1 cellular context compared by ENCODE assay signal in the genomic region with DNA sequence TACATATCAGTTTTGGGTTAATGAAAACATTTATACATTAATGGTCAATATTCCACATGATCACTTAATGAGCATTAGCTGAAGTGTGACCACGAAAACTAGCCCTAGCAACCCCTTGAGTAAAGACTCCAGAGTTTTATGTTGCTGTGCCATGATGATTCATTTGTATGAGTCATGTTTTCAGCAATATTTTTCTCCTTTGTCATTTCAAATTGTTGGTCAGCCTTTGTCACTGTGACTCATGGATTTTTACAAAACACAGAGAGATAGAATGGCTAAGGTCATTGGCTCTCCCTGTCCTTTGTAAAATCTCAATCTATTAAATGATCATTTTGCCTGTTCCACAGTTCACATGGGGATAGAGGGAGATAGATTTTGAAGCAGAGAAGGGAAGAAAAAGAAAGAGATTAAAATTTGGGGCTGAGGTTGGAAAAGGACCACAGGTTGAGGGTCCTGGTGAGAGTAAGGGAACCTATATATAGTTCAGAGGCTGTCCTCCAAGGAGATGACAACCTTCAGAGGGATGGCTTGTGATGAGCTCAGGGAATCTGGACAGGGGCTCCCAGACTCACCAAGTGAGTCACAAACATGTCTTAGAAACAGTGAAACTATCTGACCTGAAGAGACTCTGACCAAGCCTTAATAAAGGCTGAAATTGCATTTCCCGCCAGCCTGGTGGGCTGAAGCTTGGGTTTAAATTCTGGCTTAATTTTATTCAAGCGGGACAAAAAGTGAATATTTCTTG.
TF ChIP-seq lines count a peak whose summit lies in the region.

No MANE protein-coding gene starts in this region.

TF ChIP-seq in K562, 482 proteins besides CTCF, POLR2A, EP300 and RAD21 (continued from another document and continues in another):
- peak; percentile 91 for TF ChIP-seq SOX6 (IDR thresholded peaks at IDR 0.05)
- no peak for TF ChIP-seq IFI16 (CRISPR knock-in tag; IDR thresholded peaks at IDR 0.05)
- TF ChIP-seq POLR3G (IDR thresholded peaks at IDR 0.05; ENCODE audit: extremely low read depth, insufficient read length, insufficient replicate concordance), result no peak
- TF ChIP-seq MEF2D (tag; conservative IDR thresholded peaks at IDR 0.05; ENCODE audit: low read depth), result peak; percentile 47
- TF ChIP-seq BCL6 (CRISPR knock-in tag; IDR thresholded peaks at IDR 0.05), result no peak
- peak; percentile 99 for TF ChIP-seq JUND (IDR thresholded peaks at IDR 0.05; ENCODE audit: borderline replicate concordance, low read depth, low read length)
- TF ChIP-seq JUND (tag; IDR thresholded peaks at IDR 0.05; ENCODE audit: borderline replicate concordance, low read depth, low read length), result peak; percentile 99
- peak; percentile 93 for TF ChIP-seq MAFK (IDR thresholded peaks at IDR 0.05; ENCODE audit: low read length)
- TF ChIP-seq, protein P1, sequence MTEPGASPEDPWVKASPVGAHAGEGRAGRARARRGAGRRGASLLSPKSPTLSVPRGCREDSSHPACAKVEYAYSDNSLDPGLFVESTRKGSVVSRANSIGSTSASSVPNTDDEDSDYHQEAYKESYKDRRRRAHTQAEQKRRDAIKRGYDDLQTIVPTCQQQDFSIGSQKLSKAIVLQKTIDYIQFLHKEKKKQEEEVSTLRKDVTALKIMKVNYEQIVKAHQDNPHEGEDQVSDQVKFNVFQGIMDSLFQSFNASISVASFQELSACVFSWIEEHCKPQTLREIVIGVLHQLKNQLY (CRISPR knock-in tag; conservative IDR thresholded peaks at IDR 0.05), result no peak
- peak; percentile 86 for TF ChIP-seq ARID1B (IDR thresholded peaks at IDR 0.05)
- peak; percentile 93 for TF ChIP-seq BACH1 (tag; IDR thresholded peaks at IDR 0.05)
- peak; percentile 96 for TF ChIP-seq C11orf30 (IDR thresholded peaks at IDR 0.05; ENCODE audit: low read depth)
- no peak for TF ChIP-seq HLTF (IDR thresholded peaks at IDR 0.05)
- TF ChIP-seq, protein P2, sequence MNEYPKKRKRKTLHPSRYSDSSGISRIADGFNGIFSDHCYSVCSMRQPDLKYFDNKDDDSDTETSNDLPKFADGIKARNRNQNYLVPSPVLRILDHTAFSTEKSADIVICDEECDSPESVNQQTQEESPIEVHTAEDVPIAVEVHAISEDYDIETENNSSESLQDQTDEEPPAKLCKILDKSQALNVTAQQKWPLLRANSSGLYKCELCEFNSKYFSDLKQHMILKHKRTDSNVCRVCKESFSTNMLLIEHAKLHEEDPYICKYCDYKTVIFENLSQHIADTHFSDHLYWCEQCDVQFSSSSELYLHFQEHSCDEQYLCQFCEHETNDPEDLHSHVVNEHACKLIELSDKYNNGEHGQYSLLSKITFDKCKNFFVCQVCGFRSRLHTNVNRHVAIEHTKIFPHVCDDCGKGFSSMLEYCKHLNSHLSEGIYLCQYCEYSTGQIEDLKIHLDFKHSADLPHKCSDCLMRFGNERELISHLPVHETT (CRISPR knock-in tag; conservative IDR thresholded peaks at IDR 0.05 in 1 of 2, IDR thresholded peaks at IDR 0.05 in 1 of 2), result 0 out of 4 replicates have a peak, but pooled peaks of 1 of the 2 experiments have one; percentile 32
- TF ChIP-seq EHMT2 (IDR thresholded peaks at IDR 0.05), result no peak
- TF ChIP-seq, protein P3, sequence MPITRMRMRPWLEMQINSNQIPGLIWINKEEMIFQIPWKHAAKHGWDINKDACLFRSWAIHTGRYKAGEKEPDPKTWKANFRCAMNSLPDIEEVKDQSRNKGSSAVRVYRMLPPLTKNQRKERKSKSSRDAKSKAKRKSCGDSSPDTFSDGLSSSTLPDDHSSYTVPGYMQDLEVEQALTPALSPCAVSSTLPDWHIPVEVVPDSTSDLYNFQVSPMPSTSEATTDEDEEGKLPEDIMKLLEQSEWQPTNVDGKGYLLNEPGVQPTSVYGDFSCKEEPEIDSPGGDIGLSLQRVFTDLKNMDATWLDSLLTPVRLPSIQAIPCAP (CRISPR knock-in tag; IDR thresholded peaks at IDR 0.05; ENCODE audit: borderline replicate concordance), result no peak
- TF ChIP-seq, protein P4, sequence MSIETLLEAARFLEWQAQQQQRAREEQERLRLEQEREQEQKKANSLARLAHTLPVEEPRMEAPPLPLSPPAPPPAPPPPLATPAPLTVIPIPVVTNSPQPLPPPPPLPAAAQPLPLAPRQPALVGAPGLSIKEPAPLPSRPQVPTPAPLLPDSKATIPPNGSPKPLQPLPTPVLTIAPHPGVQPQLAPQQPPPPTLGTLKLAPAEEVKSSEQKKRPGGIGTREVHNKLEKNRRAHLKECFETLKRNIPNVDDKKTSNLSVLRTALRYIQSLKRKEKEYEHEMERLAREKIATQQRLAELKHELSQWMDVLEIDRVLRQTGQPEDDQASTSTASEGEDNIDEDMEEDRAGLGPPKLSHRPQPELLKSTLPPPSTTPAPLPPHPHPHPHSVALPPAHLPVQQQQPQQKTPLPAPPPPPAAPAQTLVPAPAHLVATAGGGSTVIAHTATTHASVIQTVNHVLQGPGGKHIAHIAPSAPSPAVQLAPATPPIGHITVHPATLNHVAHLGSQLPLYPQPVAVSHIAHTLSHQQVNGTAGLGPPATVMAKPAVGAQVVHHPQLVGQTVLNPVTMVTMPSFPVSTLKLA (conservative IDR thresholded peaks at IDR 0.05), result peak in 1 of 2 experiments; percentile 31; a peak in 1 of 4 replicates
- TF ChIP-seq, protein P5, sequence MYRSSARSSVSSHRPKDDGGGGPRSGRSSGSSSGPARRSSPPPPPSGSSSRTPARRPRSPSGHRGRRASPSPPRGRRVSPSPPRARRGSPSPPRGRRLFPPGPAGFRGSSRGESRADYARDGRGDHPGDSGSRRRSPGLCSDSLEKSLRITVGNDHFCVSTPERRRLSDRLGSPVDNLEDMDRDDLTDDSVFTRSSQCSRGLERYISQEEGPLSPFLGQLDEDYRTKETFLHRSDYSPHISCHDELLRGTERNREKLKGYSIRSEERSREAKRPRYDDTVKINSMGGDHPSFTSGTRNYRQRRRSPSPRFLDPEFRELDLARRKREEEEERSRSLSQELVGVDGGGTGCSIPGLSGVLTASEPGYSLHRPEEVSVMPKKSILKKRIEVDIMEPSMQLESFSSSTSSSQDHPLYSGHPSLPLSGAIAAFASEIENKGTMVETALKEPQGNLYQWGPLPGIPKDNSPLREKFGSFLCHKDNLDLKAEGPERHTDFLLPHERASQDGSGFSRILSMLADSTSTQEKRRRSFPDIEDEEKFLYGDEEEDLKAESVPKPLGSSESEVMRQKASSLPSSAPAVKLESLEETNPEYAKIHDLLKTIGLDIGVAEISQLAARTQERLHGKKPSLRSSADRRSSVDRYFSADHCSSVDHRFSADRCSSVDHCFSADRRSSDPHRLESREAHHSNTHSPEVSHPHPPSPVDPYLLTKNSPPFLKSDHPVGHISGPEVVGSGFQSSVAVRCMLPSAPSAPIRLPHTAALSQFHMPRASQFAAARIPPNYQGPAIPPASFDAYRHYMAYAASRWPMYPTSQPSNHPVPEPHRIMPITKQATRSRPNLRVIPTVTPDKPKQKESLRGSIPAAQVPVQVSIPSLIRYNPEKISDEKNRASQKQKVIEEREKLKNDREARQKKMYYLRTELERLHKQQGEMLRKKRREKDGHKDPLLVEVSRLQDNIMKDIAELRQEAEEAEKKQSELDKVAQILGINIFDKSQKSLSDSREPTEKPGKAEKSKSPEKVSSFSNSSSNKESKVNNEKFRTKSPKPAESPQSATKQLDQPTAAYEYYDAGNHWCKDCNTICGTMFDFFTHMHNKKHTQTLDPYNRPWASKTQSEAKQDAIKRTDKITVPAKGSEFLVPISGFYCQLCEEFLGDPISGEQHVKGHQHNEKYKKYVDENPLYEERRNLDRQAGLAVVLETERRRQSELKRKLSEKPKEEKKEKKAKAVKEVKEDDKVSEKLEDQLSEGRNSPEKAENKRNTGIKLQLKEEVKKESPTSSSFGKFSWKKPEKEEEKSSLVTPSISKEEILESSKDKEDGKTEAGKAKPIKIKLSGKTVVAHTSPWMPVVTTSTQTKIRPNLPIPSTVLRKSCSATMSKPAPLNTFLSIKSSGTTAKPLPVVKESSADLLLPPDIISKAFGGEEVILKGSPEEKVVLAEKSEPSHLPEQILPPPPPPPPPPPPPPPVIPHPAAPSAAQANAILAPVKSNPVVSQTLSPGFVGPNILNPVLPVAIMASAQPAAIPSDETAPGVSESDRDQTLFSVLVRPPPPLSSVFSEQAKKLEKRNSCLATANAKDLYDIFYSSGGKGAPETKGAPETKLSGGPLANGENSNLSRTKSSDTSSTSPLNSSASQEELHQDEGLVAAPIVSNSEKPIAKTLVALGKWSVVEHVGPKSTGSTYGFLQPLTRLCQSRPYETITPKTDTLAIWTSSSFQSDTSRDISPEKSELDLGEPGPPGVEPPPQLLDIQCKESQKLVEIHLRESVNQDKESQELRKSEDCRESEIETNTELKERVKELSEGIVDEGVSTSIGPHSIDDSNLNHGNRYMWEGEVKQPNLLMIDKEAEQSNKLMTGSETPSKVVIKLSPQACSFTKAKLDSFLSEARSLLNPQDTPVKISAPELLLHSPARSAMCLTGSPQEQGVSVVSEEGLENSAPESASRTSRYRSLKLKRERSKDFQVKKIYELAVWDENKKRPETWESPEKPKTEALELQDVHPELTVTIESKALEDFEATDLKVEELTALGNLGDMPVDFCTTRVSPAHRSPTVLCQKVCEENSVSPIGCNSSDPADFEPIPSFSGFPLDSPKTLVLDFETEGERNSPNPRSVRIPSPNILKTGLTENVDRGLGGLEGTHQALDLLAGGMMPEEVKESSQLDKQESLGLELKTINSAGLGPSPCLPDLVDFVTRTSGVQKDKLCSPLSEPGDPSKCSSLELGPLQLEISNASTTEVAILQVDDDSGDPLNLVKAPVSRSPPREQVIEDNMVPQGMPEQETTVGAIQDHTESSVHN (IDR thresholded peaks at IDR 0.05; ENCODE audit: borderline replicate concordance in 1 of 2, low read depth in 1 of 2), result peak in 1 of 2 experiments; percentile 76; a peak in 2 of 4 replicates
- TF ChIP-seq LEF1 (IDR thresholded peaks at IDR 0.05), result peak; percentile 41; the same call in 1 of the 2 replicates
- no peak for TF ChIP-seq CCNT2 (IDR thresholded peaks at IDR 0.05; ENCODE audit: borderline replicate concordance, extremely low read depth, insufficient read length, low read depth, low read length)
- no peak for TF ChIP-seq HIVEP1 (CRISPR knock-in tag; IDR thresholded peaks at IDR 0.05)
- TF ChIP-seq IRF2 (CRISPR knock-in tag; IDR thresholded peaks at IDR 0.05), result no peak
- peak; percentile 92 for TF ChIP-seq MEIS2 (IDR thresholded peaks at IDR 0.05; ENCODE audit: partially characterized antibody)
- no peak for TF ChIP-seq ATF1 (CRISPR knock-in tag; IDR thresholded peaks at IDR 0.05)
- TF ChIP-seq ATF1 (tag; IDR thresholded peaks at IDR 0.05), result peak; percentile 47; the same call in 1 of the 2 replicates
- no peak for TF ChIP-seq BCOR (IDR thresholded peaks at IDR 0.05)
- peak; percentile 93 for TF ChIP-seq DPF2 (IDR thresholded peaks at IDR 0.05)
- peak; percentile 80 for TF ChIP-seq TAF9B (IDR thresholded peaks at IDR 0.05; ENCODE audit: partially characterized antibody)
- no peak for TF ChIP-seq NCOA4 (IDR thresholded peaks at IDR 0.05; ENCODE audit: partially characterized antibody)
- no peak for TF ChIP-seq BRCA1 (IDR thresholded peaks at IDR 0.05)
- no peak for TF ChIP-seq BRCA1 (CRISPR knock-in tag; IDR thresholded peaks at IDR 0.05)
- peak; percentile 53; the same call in 1 of the 2 replicates for TF ChIP-seq ESRRA (IDR thresholded peaks at IDR 0.05; ENCODE audit: borderline replicate concordance, low read depth)
- TF ChIP-seq FOXJ2 (tag; IDR thresholded peaks at IDR 0.05), result peak; percentile 87
- TF ChIP-seq NR2C2 (CRISPR knock-in tag; IDR thresholded peaks at IDR 0.05), result no peak
- TF ChIP-seq NR2C2 (tag; IDR thresholded peaks at IDR 0.05), result peak; percentile 66; the same call in 1 of the 2 replicates
- no peak for TF ChIP-seq PTRF (tag; IDR thresholded peaks at IDR 0.05)
- no peak for TF ChIP-seq CHD1 (IDR thresholded peaks at IDR 0.05; ENCODE audit: low read length)
- no peak for TF ChIP-seq ZNF311 (CRISPR knock-in tag; IDR thresholded peaks at IDR 0.05)
- no peak for TF ChIP-seq CREB1 (IDR thresholded peaks at IDR 0.05)
- no peak for TF ChIP-seq CREB1 (CRISPR knock-in tag; IDR thresholded peaks at IDR 0.05)
- TF ChIP-seq JUN (IDR thresholded peaks at IDR 0.05; ENCODE audit: borderline replicate concordance, low read depth, low read length), result peak; percentile 94
- TF ChIP-seq JUN (CRISPR knock-in tag; IDR thresholded peaks at IDR 0.05; ENCODE audit: borderline replicate concordance), result no peak
- TF ChIP-seq SMARCE1 (IDR thresholded peaks at IDR 0.05), result peak; percentile 86
- peak; percentile 76 for TF ChIP-seq ATF7 (IDR thresholded peaks at IDR 0.05)
- TF ChIP-seq, protein P6, sequence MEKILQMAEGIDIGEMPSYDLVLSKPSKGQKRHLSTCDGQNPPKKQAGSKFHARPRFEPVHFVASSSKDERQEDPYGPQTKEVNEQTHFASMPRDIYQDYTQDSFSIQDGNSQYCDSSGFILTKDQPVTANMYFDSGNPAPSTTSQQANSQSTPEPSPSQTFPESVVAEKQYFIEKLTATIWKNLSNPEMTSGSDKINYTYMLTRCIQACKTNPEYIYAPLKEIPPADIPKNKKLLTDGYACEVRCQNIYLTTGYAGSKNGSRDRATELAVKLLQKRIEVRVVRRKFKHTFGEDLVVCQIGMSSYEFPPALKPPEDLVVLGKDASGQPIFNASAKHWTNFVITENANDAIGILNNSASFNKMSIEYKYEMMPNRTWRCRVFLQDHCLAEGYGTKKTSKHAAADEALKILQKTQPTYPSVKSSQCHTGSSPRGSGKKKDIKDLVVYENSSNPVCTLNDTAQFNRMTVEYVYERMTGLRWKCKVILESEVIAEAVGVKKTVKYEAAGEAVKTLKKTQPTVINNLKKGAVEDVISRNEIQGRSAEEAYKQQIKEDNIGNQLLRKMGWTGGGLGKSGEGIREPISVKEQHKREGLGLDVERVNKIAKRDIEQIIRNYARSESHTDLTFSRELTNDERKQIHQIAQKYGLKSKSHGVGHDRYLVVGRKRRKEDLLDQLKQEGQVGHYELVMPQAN (IDR thresholded peaks at IDR 0.05; ENCODE audit: borderline replicate concordance), result no peak
- 0 out of 2 replicates have a peak, but pooled peaks have one; percentile 53 for TF ChIP-seq FOXJ3 (CRISPR knock-in tag; IDR thresholded peaks at IDR 0.05)
- 0 out of 2 replicates have a peak, but pooled peaks have one; percentile 23 for TF ChIP-seq LCOR (CRISPR knock-in tag; IDR thresholded peaks at IDR 0.05)
- TF ChIP-seq, protein P7, sequence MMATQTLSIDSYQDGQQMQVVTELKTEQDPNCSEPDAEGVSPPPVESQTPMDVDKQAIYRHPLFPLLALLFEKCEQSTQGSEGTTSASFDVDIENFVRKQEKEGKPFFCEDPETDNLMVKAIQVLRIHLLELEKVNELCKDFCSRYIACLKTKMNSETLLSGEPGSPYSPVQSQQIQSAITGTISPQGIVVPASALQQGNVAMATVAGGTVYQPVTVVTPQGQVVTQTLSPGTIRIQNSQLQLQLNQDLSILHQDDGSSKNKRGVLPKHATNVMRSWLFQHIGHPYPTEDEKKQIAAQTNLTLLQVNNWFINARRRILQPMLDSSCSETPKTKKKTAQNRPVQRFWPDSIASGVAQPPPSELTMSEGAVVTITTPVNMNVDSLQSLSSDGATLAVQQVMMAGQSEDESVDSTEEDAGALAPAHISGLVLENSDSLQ (IDR thresholded peaks at IDR 0.05), result peak; percentile 62
- TF ChIP-seq RB1 (IDR thresholded peaks at IDR 0.05; ENCODE audit: low read depth), result no peak
- TF ChIP-seq TRIM24 (IDR thresholded peaks at IDR 0.05), result peak; percentile 29 to 83; a peak in 2 of 4 replicates
